Comparison of ENCODE assay signal across 3 cellular contexts in the genomic region with DNA sequence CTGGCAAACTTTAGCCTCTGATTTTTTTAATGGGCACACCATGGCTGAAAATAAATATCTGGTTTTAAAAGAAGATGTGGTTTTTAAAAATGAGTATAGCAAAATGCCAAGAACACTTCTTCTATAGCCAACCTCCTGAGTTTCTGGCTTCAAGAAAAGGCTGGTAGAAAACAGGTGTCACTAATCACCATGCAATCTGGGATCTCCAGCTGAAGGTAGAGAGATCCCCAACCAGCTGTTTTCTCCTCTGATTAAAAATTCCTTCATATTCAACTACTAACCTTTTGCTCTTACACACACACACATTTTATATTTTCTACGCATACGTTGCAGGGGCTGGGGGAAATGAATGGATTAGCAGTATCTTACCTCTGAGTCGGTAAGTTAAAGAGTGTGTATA.
"Had no signal": no experiment of that assay in that cellular context is flagged by ENCODE, and none has a peak within 500 bp of the region (broad histone marks: within the 10 kb centered on the region; RNA-seq: fewer than 3 reads in every experiment).

No MANE protein-coding gene starts in this region.

- H3K4me3 ChIP-seq: GM12878 had no signal

- DNase-seq: GDM1, GF-D8 had no signal
